In the genomic region with DNA sequence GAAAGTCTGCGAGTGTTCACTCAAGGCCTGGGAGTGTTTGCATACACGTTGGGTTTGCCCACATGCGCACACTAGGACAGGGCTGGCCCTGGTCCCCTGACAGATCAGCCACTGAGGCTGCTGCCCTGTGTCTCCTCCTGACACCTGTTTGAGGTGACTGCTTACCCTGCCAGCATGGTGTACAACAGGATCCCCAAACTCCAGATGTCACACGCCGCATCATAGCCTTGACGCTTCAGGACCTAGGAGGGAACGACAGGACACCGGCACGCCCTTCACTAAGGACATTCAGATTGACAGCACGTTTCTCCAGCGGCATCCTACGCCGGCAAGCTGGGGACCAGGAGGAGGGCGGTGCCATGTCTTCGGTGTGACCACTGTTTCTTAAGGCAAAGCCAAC, we compare ENCODE assay signal across 13 cellular contexts. TPM values are rescaled to one million over a fixed set of nuclear protein-coding genes. Genes with fewer than 3 reads are reported as not detected.
DNase-seq lines count a peak whose midpoint lies in the region; ATAC-seq and TF ChIP-seq lines count a peak whose summit lies in the region.
"Had no signal": no experiment of that assay in that cellular context is flagged by ENCODE, and none has a peak within 500 bp of the region (broad histone marks: within the 10 kb centered on the region; RNA-seq: fewer than 3 reads in every experiment).

No MANE protein-coding gene starts in this region.

- no peak for TF ChIP-seq POLR2A in spleen (IDR thresholded peaks at IDR 0.05)

- no peaks in the 10 kb centered on the region for H3K27me3 Mint-ChIP-seq in activated T-cell treated with anti-CD3 and anti-CD28 coated beads, Interleukin-2, amount 50 U/mL, for 24 hours
- H3K27me3 Mint-ChIP-seq: naive B cell had no signal

- H3K36me3 Mint-ChIP-seq in activated T-cell treated with anti-CD3 and anti-CD28 coated beads, Interleukin-2, amount 50 U/mL, for 24 hours (ENCODE audit: low read depth) = peaks cover 6% of the 10 kb centered on the region

- peak overlapping the region; percentile 82 for H3K27ac Mint-ChIP-seq in activated T-cell treated with anti-CD3 and anti-CD28 coated beads, Interleukin-2, amount 50 U/mL, for 24 hours
- H3K27ac Mint-ChIP-seq: HFFc6 had no signal

- intact Hi-C loops in spleen (cut with DNase I; ENCODE audit: low total_unique reads) = no loop called here

- ATAC-seq in GM21737 (IDR thresholded peaks at IDR 0.05; ENCODE audit: unreplicated experiment) = peak; percentile 17
- no peak for ATAC-seq in HG03135 (IDR thresholded peaks at IDR 0.05; ENCODE audit: unreplicated experiment)
- ATAC-seq: esophagus mucosa had no signal

- H3K27ac ChIP-seq in KOPT-K1 (ENCODE audit: low read depth, low read length, poor library complexity, severe bottlenecking) (peak overlapping the region; percentile 66), spleen (peak overlapping the region in 6 of 8 donors; percentile 8 to 79 (median 48))

- peak; percentile 32 for DNase-seq in activated T-cell treated with anti-CD3 and anti-CD28 coated beads, Interleukin-2, amount 50 U/mL, for 24 hours
- DNase-seq in activated T-cell treated with anti-CD3 and anti-CD28 coated beads, Interleukin-2, amount 50 U/mL, for 48 hours = no peak
- DNase-seq in spleen (no peak), NCI-H1092 (lab: John Stamatoyannopoulos, UW) (no peak), occipital lobe (lab: John Stamatoyannopoulos, UW) (no peak)
- DNase-seq: HFFc6, naive B cell, NCI-H1930 had no signal

- H3K4me1 ChIP-seq in spleen = peaks cover 0 to 54% (median 24%) of the 10 kb centered on the region in 6 donors

- peaks cover 69% of the 10 kb centered on the region for H3K4me1 Mint-ChIP-seq in activated T-cell treated with anti-CD3 and anti-CD28 coated beads, Interleukin-2, amount 50 U/mL, for 24 hours (ENCODE audit: low read depth)

- no peak for TF ChIP-seq CTCF in spleen (IDR thresholded peaks at IDR 0.05 in 8 of 11, conservative IDR thresholded peaks at IDR 0.05 in 3 of 11)

- 89 to 93% (median 92%) methylated on average over 15 of the region's 15 CpGs for WGBS in spleen, 5 donors

- no peaks in the 10 kb centered on the region for H3K9me3 ChIP-seq in KOPT-K1 (ENCODE audit: insufficient read depth, low read length, poor library complexity, severe bottlenecking)
- no peaks in the 10 kb centered on the region for H3K9me3 ChIP-seq in spleen

- peaks cover 13% of the 10 kb centered on the region for H3K9me3 Mint-ChIP-seq in activated T-cell treated with anti-CD3 and anti-CD28 coated beads, Interleukin-2, amount 50 U/mL, for 24 hours

- no peaks in the 10 kb centered on the region for H3K27me3 ChIP-seq in spleen (replicated peaks in 1 of 7)

- H3K4me3 ChIP-seq in spleen = no peak overlapping the region
- H3K4me3 ChIP-seq: smooth muscle cell had no signal

- H3K36me3 ChIP-seq in KOPT-K1 (ENCODE audit: insufficient read depth, low read length) = no peaks in the 10 kb centered on the region
- H3K36me3 ChIP-seq in spleen = peaks cover 0 to 98% (median 26%) of the 10 kb centered on the region in 6 donors

- H3K4me3 Mint-ChIP-seq in activated T-cell treated with anti-CD3 and anti-CD28 coated beads, Interleukin-2, amount 50 U/mL, for 24 hours = no peak overlapping the region
- H3K4me3 Mint-ChIP-seq: HFFc6, naive B cell had no signal

RNA-seq across cellular contexts. Expression of a gene that starts 37.0 kb away (rescaled TPM):
- total RNA-seq in spleen = 10 to 100 TPM; 29.1 to 56.8 (median 34.5) TPM
- polyA plus RNA-seq in spleen = 10 to 100 TPM; 49.5 to 58.6 (median 52.4) TPM
- total RNA-seq in occipital lobe = 57.7 TPM
